Comparison of ENCODE assay signal across 8 cellular contexts in genomic region chr14:35534884-35535793, GRCh38. TPM values are rescaled to one million over a fixed set of nuclear protein-coding genes. Genes with fewer than 3 reads are reported as not detected.
DNase-seq lines count a peak whose midpoint lies in the region; ATAC-seq and TF ChIP-seq lines count a peak whose summit lies in the region.

No MANE protein-coding gene starts in this region.

- no peak overlapping the region for H3K18ac ChIP-seq in IMR-90 (ENCODE audit: low read depth, low read length)

- no peaks in the 10 kb centered on the region for H4K20me1 ChIP-seq in IMR-90 (ENCODE audit: insufficient read depth, low read length)

- no peak overlapping the region for H2AK5ac ChIP-seq in IMR-90 (ENCODE audit: low read depth, low read length)

- H3K56ac ChIP-seq in IMR-90 (ENCODE audit: extremely low read depth, insufficient read depth, low read length) = no peak overlapping the region

- no peak overlapping the region for H4K5ac ChIP-seq in IMR-90 (ENCODE audit: low read depth, low read length)

- BruUV-seq in IMR-90 (replicated peaks; lab: Mats Ljungman, UMichigan) = no TSS peak

- H3K4ac ChIP-seq in IMR-90 (ENCODE audit: low read depth, low read length) = no peak overlapping the region

- in situ Hi-C loops in IMR-90 (cut with MboI; ENCODE audit: low sequenced_read_pairs) = no loop called here

- peaks cover 2% of the 10 kb centered on the region; the same call in 1 of the 2 replicates for H3K4me1 ChIP-seq in IMR-90 (ENCODE audit: control insufficient read depth, insufficient read depth, low read length)

- 4% methylated on average over 54 of the region's 80 CpGs; no CpG with 5 or more reads in 1 of the 2 experiments for WGBS in IMR-90 (ENCODE audit: extremely low coverage in 2 of 2, insufficient read length in 1 of 2), 2 experiments

- ATAC-seq in GM21390 (IDR thresholded peaks at IDR 0.05; ENCODE audit: unreplicated experiment) (peak; percentile 55), IMR-90 (ENCODE audit: low read depth) (peak; percentile 84)

- no peak for TF ChIP-seq RAD21 in IMR-90 (IDR thresholded peaks at IDR 0.05; ENCODE audit: low read length)

- TF ChIP-seq CTCF in IMR-90 (conservative IDR thresholded peaks at IDR 0.05; ENCODE audit: low read depth, low read length) = no peak

- H3K9me1 ChIP-seq in IMR-90 (ENCODE audit: insufficient read depth, low read length) = no peaks in the 10 kb centered on the region

- H2AK9ac ChIP-seq in IMR-90 (replicated peaks; ENCODE audit: low read depth, low read length, poor library complexity) = no peak overlapping the region

- H3K9me3 ChIP-seq in IMR-90 (ENCODE audit: control insufficient read depth, insufficient read depth, low read length) = no peaks in the 10 kb centered on the region

- no peak overlapping the region for H3K27ac ChIP-seq in IMR-90 (ENCODE audit: insufficient read depth, low read length)

- intact Hi-C loops in IMR-90 (cut with micrococcal nuclease) = loop anchor here (2.0 to 5.0 kb wide), 2 partner anchors 152 to 284 kb away; no protein-coding TSS in a partner anchor

- H2BK20ac ChIP-seq in IMR-90 (ENCODE audit: low read depth, low read length) = no peak overlapping the region

- H3K23ac ChIP-seq in IMR-90 (ENCODE audit: low read depth, low read length) = no peak overlapping the region

- no peak overlapping the region for H3K9ac ChIP-seq in IMR-90 (ENCODE audit: low read depth, low read length)

- no peak overlapping the region for H4K8ac ChIP-seq in IMR-90 (ENCODE audit: low read depth in 2 of 2, low read length in 2 of 2)

- TF ChIP-seq POLR2A in IMR-90 (IDR thresholded peaks at IDR 0.05; ENCODE audit: low read depth, low read length) = no peak

- H3K36me3 ChIP-seq in IMR-90 (ENCODE audit: control insufficient read depth, insufficient read depth, low read length) = no peaks in the 10 kb centered on the region

- dilution Hi-C loops in IMR-90 (cut with HindIII; ENCODE audit: low sequenced_read_pairs, unreplicated experiment) = no loop called here

- H3K79me1 ChIP-seq in IMR-90 (ENCODE audit: low read depth in 1 of 2, low read length in 2 of 2) = no peaks in the 10 kb centered on the region

- peak overlapping the region; percentile 88 for H3K4me2 ChIP-seq in IMR-90 (ENCODE audit: low read depth, low read length)

- CTCF ChIA-PET in IMR-90 (lab: Yijun Ruan, JAX) = interaction anchor here (0.6 to 1.4 kb wide), 2 partner anchors 14 to 24 kb away, joined by 3 read pairs; no protein-coding TSS in a partner anchor

- H2BK5ac ChIP-seq in IMR-90 (ENCODE audit: low read depth, low read length, poor library complexity, severe bottlenecking) = no peak overlapping the region

- H3K14ac ChIP-seq in IMR-90 (replicated peaks; ENCODE audit: low read depth, low read length) = no peak overlapping the region

- POLR2A ChIA-PET in IMR-90 (lab: Charles Lee; ENCODE audit: unreplicated experiment) = interaction anchor here (0.5 kb wide), 1 partner anchor 15 kb away, joined by 3 read pairs; no protein-coding TSS in a partner anchor

- no peak overlapping the region for H2BK15ac ChIP-seq in IMR-90 (ENCODE audit: low read depth, low read length)

- no peak overlapping the region for H4K91ac ChIP-seq in IMR-90 (ENCODE audit: insufficient read depth, low read depth, low read length)

- 0 out of 2 replicates have a peak overlapping the region, but pooled peaks have one; percentile 14 for H3K4me3 ChIP-seq in IMR-90 (ENCODE audit: insufficient read depth, low read depth, low read length)

- peaks cover 31% of the 10 kb centered on the region for H3K27me3 ChIP-seq in IMR-90 (ENCODE audit: control insufficient read depth, insufficient read depth, low read length)

- H2AFZ ChIP-seq in IMR-90 (replicated peaks; ENCODE audit: low read length, poor library complexity) = peak overlapping the region; percentile 3

- no peak overlapping the region for H2BK120ac ChIP-seq in IMR-90 (ENCODE audit: low read depth, low read length)

- peak; percentile 57 for DNase-seq in D341Med (ENCODE audit: low spot score)
- peak; percentile 62 for DNase-seq in IMR-90
- DNase-seq in UCSD-AML1 (lab: John Stamatoyannopoulos, UW; ENCODE audit: unreplicated experiment) = peak; percentile 69
- DNase-seq in brain pericyte (ENCODE audit: low read depth, low spot score) = peak; percentile 29
- peak; percentile 86 for DNase-seq in iPS-NIHi7 (ENCODE audit: extremely low spot score)
- DNase-seq in stimulated activated CD4-positive, alpha-beta T cell treated with anti-CD3 and anti-CD28 coated beads, Interleukin-12 subunit alpha, Interleukin-12 subunit beta, amount 100 ng/mL, for 4 hours = peak; percentile 56
- DNase-seq in COR-L47 (lab: John Stamatoyannopoulos, UW) = no peak

TF ChIP-seq in IMR-90, 13 proteins besides CTCF, POLR2A, EP300 and RAD21:
- TF ChIP-seq MAZ (IDR thresholded peaks at IDR 0.05; ENCODE audit: borderline replicate concordance, low read depth, low read length) (peak; percentile 72; the same call in 1 of the 2 replicates), MAFK (IDR thresholded peaks at IDR 0.05; ENCODE audit: low read depth, low read length) (no peak), CEBPB (IDR thresholded peaks at IDR 0.05; ENCODE audit: low read depth, low read length) (no peak), FOS (IDR thresholded peaks at IDR 0.05; ENCODE audit: low read depth, low read length) (peak; percentile 39; the same call in 1 of the 2 replicates), SMC3 (IDR thresholded peaks at IDR 0.05; ENCODE audit: low read depth, low read length) (no peak), RCOR1 (IDR thresholded peaks at IDR 0.05; ENCODE audit: insufficient replicate concordance, low read length) (peak; percentile 100), NFE2L2 (IDR thresholded peaks at IDR 0.05; ENCODE audit: low read depth, low read length) (0 out of 2 replicates have a peak, but pooled peaks have one; percentile 19), CHD1 (IDR thresholded peaks at IDR 0.05; ENCODE audit: low read depth, low read length) (no peak), RFX5 (IDR thresholded peaks at IDR 0.05; ENCODE audit: low read depth, low read length) (no peak), BHLHE40 (IDR thresholded peaks at IDR 0.05; ENCODE audit: low read depth, low read length) (no peak), MXI1 (IDR thresholded peaks at IDR 0.05; ENCODE audit: borderline replicate concordance, low read depth, low read length) (peak; percentile 97)
- TF ChIP-seq, protein P1, sequence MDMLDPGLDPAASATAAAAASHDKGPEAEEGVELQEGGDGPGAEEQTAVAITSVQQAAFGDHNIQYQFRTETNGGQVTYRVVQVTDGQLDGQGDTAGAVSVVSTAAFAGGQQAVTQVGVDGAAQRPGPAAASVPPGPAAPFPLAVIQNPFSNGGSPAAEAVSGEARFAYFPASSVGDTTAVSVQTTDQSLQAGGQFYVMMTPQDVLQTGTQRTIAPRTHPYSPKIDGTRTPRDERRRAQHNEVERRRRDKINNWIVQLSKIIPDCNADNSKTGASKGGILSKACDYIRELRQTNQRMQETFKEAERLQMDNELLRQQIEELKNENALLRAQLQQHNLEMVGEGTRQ (IDR thresholded peaks at IDR 0.05; ENCODE audit: low read depth, low read length) = no peak
- TF ChIP-seq, protein P2, sequence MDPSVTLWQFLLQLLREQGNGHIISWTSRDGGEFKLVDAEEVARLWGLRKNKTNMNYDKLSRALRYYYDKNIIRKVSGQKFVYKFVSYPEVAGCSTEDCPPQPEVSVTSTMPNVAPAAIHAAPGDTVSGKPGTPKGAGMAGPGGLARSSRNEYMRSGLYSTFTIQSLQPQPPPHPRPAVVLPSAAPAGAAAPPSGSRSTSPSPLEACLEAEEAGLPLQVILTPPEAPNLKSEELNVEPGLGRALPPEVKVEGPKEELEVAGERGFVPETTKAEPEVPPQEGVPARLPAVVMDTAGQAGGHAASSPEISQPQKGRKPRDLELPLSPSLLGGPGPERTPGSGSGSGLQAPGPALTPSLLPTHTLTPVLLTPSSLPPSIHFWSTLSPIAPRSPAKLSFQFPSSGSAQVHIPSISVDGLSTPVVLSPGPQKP (IDR thresholded peaks at IDR 0.05; ENCODE audit: borderline replicate concordance, low read depth, low read length) = no peak

RNA-seq across cellular contexts. Expression of gene INSM2, which starts 1.2 kb away (rescaled TPM):
- not detected in 2 replicates for total RNA-seq in IMR-90 (2012; rRNA removed)
- polyA plus RNA-seq in IMR-90 (2012; rRNA removed) = not detected in 2 replicates
- not detected in 2 replicates for polyA plus RNA-seq in IMR-90 (2012; cell fraction: cytosol; rRNA removed)
- not detected in 2 replicates for polyA plus RNA-seq in IMR-90 (2012; cell fraction: nucleus; rRNA removed; ENCODE audit: low replicate concordance)
